In the genomic region with DNA sequence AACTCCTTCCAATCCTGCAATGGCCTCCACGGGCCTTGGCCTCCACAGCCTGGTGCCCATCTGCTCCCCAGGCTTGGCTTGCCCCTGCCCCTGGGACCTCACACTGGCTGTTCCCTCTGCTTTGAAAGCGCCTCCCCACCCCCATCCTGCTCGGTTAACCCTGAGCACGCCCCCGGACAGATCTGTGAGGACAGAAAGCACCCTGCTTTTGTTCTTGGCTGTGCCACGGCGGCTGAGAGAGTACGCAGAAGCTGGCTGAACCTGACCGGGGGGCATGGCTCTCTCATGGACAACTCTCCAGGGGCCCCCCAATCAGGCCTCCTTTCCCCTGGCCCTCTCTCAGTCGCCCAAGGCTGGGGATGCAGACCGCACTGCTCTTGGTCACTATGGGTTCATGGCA, we compare ENCODE assay signal across 30 cellular contexts. TPM values are rescaled to one million over a fixed set of nuclear protein-coding genes. Genes with fewer than 3 reads are reported as not detected.
"Had no signal": no experiment of that assay in that cellular context is flagged by ENCODE, and none has a peak within 500 bp of the region (broad histone marks: within the 10 kb centered on the region; RNA-seq: fewer than 3 reads in every experiment).

No MANE protein-coding gene starts in this region.

- H3K27me3 Mint-ChIP-seq: activated CD4-positive, alpha-beta memory T cell treated with anti-CD3 and anti-CD28 coated beads for 36 hours; activated CD4-positive, alpha-beta T cell treated with anti-CD3 and anti-CD28 coated beads, Interleukin-2, amount 10 ng/mL, durations not matched to agents 24 days and 14 days; central memory CD8-positive, alpha-beta T cell; natural killer cell treated with Interleukin-12 subunit alpha and Interleukin-12 subunit beta and Interleukin-15 and Interleukin-18, amount 100 ng/mL, for 72 hours; stimulated activated naive CD8-positive, alpha-beta T cell treated with anti-CD3 and anti-CD28 coated beads, Interleukin-15, amount 100 ng/mL, for 72 hours; T-helper 17 cell had no signal

- ATAC-seq: gastrocnemius medialis; left lung; mucosa of descending colon; natural killer cell treated with Interleukin-12 subunit alpha and Interleukin-12 subunit beta and Interleukin-15 and Interleukin-18, amount 100 ng/mL, for 72 hours; stimulated activated naive CD8-positive, alpha-beta T cell treated with anti-CD3 and anti-CD28 coated beads, Interleukin-15, amount 100 ng/mL, for 72 hours; T-helper 17 cell had no signal

- H3K9me3 Mint-ChIP-seq: activated CD4-positive, alpha-beta memory T cell treated with anti-CD3 and anti-CD28 coated beads for 36 hours; activated CD4-positive, alpha-beta T cell treated with anti-CD3 and anti-CD28 coated beads, Interleukin-2, amount 10 ng/mL, durations not matched to agents 24 days and 14 days; activated T-helper 1 cell treated with anti-CD3 and anti-CD28 coated beads, Interleukin-12 subunit alpha, Interleukin-12 subunit beta, Interleukin-2, Interleukin-4 antibody, amounts not matched to agents 30 ng/mL and 10 ng/mL and 1 ng/mL, durations not matched to agents 14 hours and 24 hours and 36 hours; central memory CD8-positive, alpha-beta T cell; natural killer cell treated with Interleukin-12 subunit alpha and Interleukin-12 subunit beta and Interleukin-15 and Interleukin-18, amount 100 ng/mL, for 72 hours; stimulated activated naive CD8-positive, alpha-beta T cell treated with anti-CD3 and anti-CD28 coated beads, Interleukin-15, amount 100 ng/mL, for 72 hours had no signal

- H3K4me1 ChIP-seq: left lung, parathyroid adenoma, right atrium auricular region, thyroid gland, upper lobe of left lung had no signal

- H3K4me1 Mint-ChIP-seq: activated CD4-positive, alpha-beta T cell treated with anti-CD3 and anti-CD28 coated beads, Interleukin-2, amount 10 ng/mL, durations not matched to agents 24 days and 14 days; central memory CD8-positive, alpha-beta T cell; stimulated activated naive CD8-positive, alpha-beta T cell treated with anti-CD3 and anti-CD28 coated beads, Interleukin-15, amount 100 ng/mL, for 72 hours had no signal

- H3K9me3 ChIP-seq: gastrocnemius medialis, left lung, mucosa of descending colon, right atrium auricular region, spleen, thyroid gland, upper lobe of left lung, vagina had no signal

- H3K27ac Mint-ChIP-seq: activated CD4-positive, alpha-beta memory T cell treated with anti-CD3 and anti-CD28 coated beads for 36 hours; activated CD4-positive, alpha-beta T cell treated with anti-CD3 and anti-CD28 coated beads, Interleukin-2, amount 10 ng/mL, durations not matched to agents 24 days and 14 days; activated T-helper 1 cell treated with anti-CD3 and anti-CD28 coated beads, Interleukin-12 subunit alpha, Interleukin-12 subunit beta, Interleukin-2, Interleukin-4 antibody, amounts not matched to agents 30 ng/mL and 10 ng/mL and 1 ng/mL, durations not matched to agents 14 hours and 24 hours and 36 hours; natural killer cell treated with Interleukin-12 subunit alpha and Interleukin-12 subunit beta and Interleukin-15 and Interleukin-18, amount 100 ng/mL, for 72 hours; stimulated activated naive CD8-positive, alpha-beta T cell treated with anti-CD3 and anti-CD28 coated beads, Interleukin-15, amount 100 ng/mL, for 72 hours; T-helper 17 cell had no signal

- DNase-seq: activated CD4-positive, alpha-beta memory T cell treated with anti-CD3 and anti-CD28 coated beads for 36 hours; activated CD4-positive, alpha-beta T cell treated with anti-CD3 and anti-CD28 coated beads, Interleukin-2, amount 10 ng/mL, durations not matched to agents 24 days and 14 days; activated CD4-positive, CD25-positive, alpha-beta regulatory T cell treated with anti-CD3 and anti-CD28 coated beads, Interleukin-2, amount 50 U/mL, for 72 hours; activated CD8-positive, alpha-beta memory T cell treated with anti-CD3 and anti-CD28 coated beads, Interleukin-2, amount 50 U/mL, for 4 hours; activated gamma-delta T cell treated with Interleukin-2 at 50 U/mL for 16 hours; activated naive CD4-positive, alpha-beta T cell treated with anti-CD3 and anti-CD28 coated beads, Interleukin-2, amount 50 U/mL, for 16 hours; activated T-cell treated with anti-CD3 and anti-CD28 coated beads, Interleukin-2, amount 50 U/mL, for 1 hour; amniotic stem cell; dermis blood vessel endothelial cell; effector CD4-positive, alpha-beta T cell; erythroblast; gastrocnemius medialis; glutamatergic neuron; nucleus accumbens; spleen; stimulated activated CD4-positive, alpha-beta T cell treated with anti-CD3 and anti-CD28 coated beads, Interleukin-2, amount 100 ng/mL, for 48 hours; stimulated activated naive CD8-positive, alpha-beta T cell treated with anti-CD3 and anti-CD28 coated beads, Interleukin-15, amount 100 ng/mL, for 72 hours; T-helper 17 cell; T1000; thyroid gland; upper lobe of left lung had no signal

- H3K9ac ChIP-seq: parathyroid adenoma had no signal

- H3K4me3 ChIP-seq: gastrocnemius medialis, left lung, lung, mucosa of descending colon, right atrium auricular region, spleen, thyroid gland, upper lobe of left lung, vagina had no signal

- H3K27me3 ChIP-seq: gastrocnemius medialis, left lung, right atrium auricular region, spleen, thyroid gland, upper lobe of left lung, vagina had no signal

- H3K27ac ChIP-seq: left lung, parathyroid adenoma, right atrium auricular region, spleen, thyroid gland, upper lobe of left lung, vagina had no signal

- H3K4me3 Mint-ChIP-seq: activated CD4-positive, alpha-beta memory T cell treated with anti-CD3 and anti-CD28 coated beads for 36 hours; activated CD4-positive, alpha-beta T cell treated with anti-CD3 and anti-CD28 coated beads, Interleukin-2, amount 10 ng/mL, durations not matched to agents 24 days and 14 days; activated T-helper 1 cell treated with anti-CD3 and anti-CD28 coated beads, Interleukin-12 subunit alpha, Interleukin-12 subunit beta, Interleukin-2, Interleukin-4 antibody, amounts not matched to agents 30 ng/mL and 10 ng/mL and 1 ng/mL, durations not matched to agents 14 hours and 24 hours and 36 hours; central memory CD8-positive, alpha-beta T cell; natural killer cell treated with Interleukin-12 subunit alpha and Interleukin-12 subunit beta and Interleukin-15 and Interleukin-18, amount 100 ng/mL, for 72 hours; stimulated activated naive CD8-positive, alpha-beta T cell treated with anti-CD3 and anti-CD28 coated beads, Interleukin-15, amount 100 ng/mL, for 72 hours; T-helper 17 cell had no signal

RNA-seq across cellular contexts. Expression of gene RASL10A, which starts 20.2 kb away (rescaled TPM):
- total RNA-seq: vagina had no signal
